In the genomic region with DNA sequence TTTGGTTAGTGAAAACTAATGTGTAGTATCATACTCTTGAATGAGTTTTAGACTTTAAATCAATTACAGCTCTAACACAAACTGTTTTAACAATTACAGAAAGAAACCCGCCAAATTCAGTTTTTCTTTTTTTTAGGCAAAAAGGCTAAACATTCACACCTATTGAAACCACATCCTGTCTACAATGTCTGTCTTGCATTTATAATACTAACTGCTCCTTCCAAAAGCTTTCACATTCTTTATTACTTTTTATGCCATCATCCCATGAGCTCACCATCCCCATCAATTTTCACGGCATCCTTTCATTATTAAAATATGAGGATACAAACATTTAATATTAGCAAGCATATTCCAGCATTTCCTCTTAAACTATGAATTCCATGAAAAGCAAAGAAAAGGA, we compare ENCODE assay signal across 12 cellular contexts.
DNase-seq lines count a peak whose midpoint lies in the region; ATAC-seq, FAIRE-seq and TF ChIP-seq lines count a peak whose summit lies in the region.
"Had no signal": no experiment of that assay in that cellular context is flagged by ENCODE, and none has a peak within 500 bp of the region (broad histone marks: within the 10 kb centered on the region; RNA-seq: fewer than 3 reads in every experiment).

No MANE protein-coding gene starts in this region.

- peaks cover 0 to 23% of the 10 kb centered on the region in 2 donors for H3K36me3 ChIP-seq in vagina

- no peak overlapping the region for H3K4me3 Mint-ChIP-seq in stimulated activated naive CD8-positive, alpha-beta T cell treated with anti-CD3 and anti-CD28 coated beads, Interleukin-15, Interleukin-2, amounts not matched to agents 100 ng/mL and 50 ng/mL, for 24 hours
- no peak overlapping the region for H3K4me3 Mint-ChIP-seq in activated T-helper 2 cell treated with anti-CD3 and anti-CD28 coated beads, Interferon-gamma antibody, Interleukin-2, Interleukin-4, amounts not matched to agents 10 μg/mL and 5 μg/mL and 100 μg/mL, durations not matched to agents 14 hours and 24 hours and 36 hours (ENCODE audit: low read depth)
- peak overlapping the region in 4 of 8 donors; percentile 3 to 59 (median 16) for H3K4me3 Mint-ChIP-seq in naive B cell

- H3K27ac ChIP-seq in vagina, result peak overlapping the region; percentile 2

- H3K36me3 Mint-ChIP-seq in stimulated activated naive CD8-positive, alpha-beta T cell treated with anti-CD3 and anti-CD28 coated beads, Interleukin-15, Interleukin-2, amounts not matched to agents 100 ng/mL and 50 ng/mL, for 24 hours (ENCODE audit: low read depth), result peaks cover 94% of the 10 kb centered on the region
- peaks cover 84% of the 10 kb centered on the region for H3K36me3 Mint-ChIP-seq in activated T-helper 2 cell treated with anti-CD3 and anti-CD28 coated beads, Interferon-gamma antibody, Interleukin-2, Interleukin-4, amounts not matched to agents 10 μg/mL and 5 μg/mL and 100 μg/mL, durations not matched to agents 14 hours and 24 hours and 36 hours (ENCODE audit: low read depth)
- H3K36me3 Mint-ChIP-seq in naive B cell, result peaks cover 35 to 37% of the 10 kb centered on the region in 2 donors

- no peak for ATAC-seq in stimulated activated naive CD8-positive, alpha-beta T cell treated with anti-CD3 and anti-CD28 coated beads, Interleukin-15, Interleukin-2, amounts not matched to agents 100 U/mL and 50 U/mL, for 24 hours
- ATAC-seq in naive B cell (ENCODE audit: low read depth in 2 of 2), result peak in 1 of 2 donors; percentile 30
- ATAC-seq: PC-3 had no signal

- no peak overlapping the region for H3K4me3 ChIP-seq in vagina

- TF ChIP-seq CTCF in vagina (IDR thresholded peaks at IDR 0.05), result no peak

- peak overlapping the region; percentile 84 for H3K27ac Mint-ChIP-seq in stimulated activated naive CD8-positive, alpha-beta T cell treated with anti-CD3 and anti-CD28 coated beads, Interleukin-15, Interleukin-2, amounts not matched to agents 100 ng/mL and 50 ng/mL, for 24 hours
- peak overlapping the region; percentile 66 for H3K27ac Mint-ChIP-seq in activated T-helper 2 cell treated with anti-CD3 and anti-CD28 coated beads, Interferon-gamma antibody, Interleukin-2, Interleukin-4, amounts not matched to agents 10 μg/mL and 5 μg/mL and 100 μg/mL, durations not matched to agents 14 hours and 24 hours and 36 hours
- peak overlapping the region; percentile 1 to 92 (median 65) for H3K27ac Mint-ChIP-seq in naive B cell

- intact Hi-C loops in activated T-helper 2 cell treated with anti-CD3 and anti-CD28 coated beads, Interferon-gamma antibody, Interleukin-2, Interleukin-4, amounts not matched to agents 10 μg/mL and 5 μg/mL and 100 μg/mL, durations not matched to agents 14 hours and 24 hours and 36 hours (cut with micrococcal nuclease), result no loop called here
- intact Hi-C loops in vagina (cut with DNase I), result no loop called here

- no peak for DNase-seq in stimulated activated naive CD8-positive, alpha-beta T cell treated with anti-CD3 and anti-CD28 coated beads, Interleukin-15, Interleukin-2, amounts not matched to agents 100 U/mL and 50 U/mL, for 24 hours
- no peak for DNase-seq in activated T-helper 2 cell treated with anti-CD3 and anti-CD28 coated beads, Interferon-gamma antibody, Interleukin-2, Interleukin-4, amounts not matched to agents 10 μg/mL and 5 μg/mL and 100 μg/mL, durations not matched to agents 14 hours and 24 hours and 36 hours (ENCODE audit: low spot score)
- DNase-seq in naive B cell, result no peak
- DNase-seq in vagina (ENCODE audit: extremely low spot score in 2 of 2), result no peak
- no peak for DNase-seq in NOMO-1 treated with dmso at 0.1 percent for 144 hours (lab: John Stamatoyannopoulos, UW; ENCODE audit: unreplicated experiment)
- no peak for DNase-seq in inferior parietal cortex (ENCODE audit: extremely low spot score)
- no peak for DNase-seq in GM12891 (ENCODE audit: insufficient read length, low spot score)
- DNase-seq: caudate nucleus; GDM1; PC-3; stimulated activated CD4-positive, alpha-beta T cell treated with anti-CD3 and anti-CD28 coated beads, Interleukin-12 subunit alpha, Interleukin-12 subunit beta, amount 100 ng/mL, for 4 hours had no signal

- no peak for FAIRE-seq in GM12891 (lab: Jason Lieb, UNC)

- H3K4me1 ChIP-seq in vagina, result peaks cover 29% of the 10 kb centered on the region

- no peaks in the 10 kb centered on the region for H3K9me3 Mint-ChIP-seq in stimulated activated naive CD8-positive, alpha-beta T cell treated with anti-CD3 and anti-CD28 coated beads, Interleukin-15, Interleukin-2, amounts not matched to agents 100 ng/mL and 50 ng/mL, for 24 hours
- no peaks in the 10 kb centered on the region for H3K9me3 Mint-ChIP-seq in activated T-helper 2 cell treated with anti-CD3 and anti-CD28 coated beads, Interferon-gamma antibody, Interleukin-2, Interleukin-4, amounts not matched to agents 10 μg/mL and 5 μg/mL and 100 μg/mL, durations not matched to agents 14 hours and 24 hours and 36 hours
- H3K9me3 Mint-ChIP-seq in naive B cell, result peaks cover 0 to 3% (median 0%) of the 10 kb centered on the region in 7 donors

- H3K27me3 ChIP-seq in vagina, result no peaks in the 10 kb centered on the region

- peaks cover 72% of the 10 kb centered on the region for H3K4me1 Mint-ChIP-seq in stimulated activated naive CD8-positive, alpha-beta T cell treated with anti-CD3 and anti-CD28 coated beads, Interleukin-15, Interleukin-2, amounts not matched to agents 100 ng/mL and 50 ng/mL, for 24 hours (ENCODE audit: low read depth)
- peaks cover 28% of the 10 kb centered on the region for H3K4me1 Mint-ChIP-seq in activated T-helper 2 cell treated with anti-CD3 and anti-CD28 coated beads, Interferon-gamma antibody, Interleukin-2, Interleukin-4, amounts not matched to agents 10 μg/mL and 5 μg/mL and 100 μg/mL, durations not matched to agents 14 hours and 24 hours and 36 hours (ENCODE audit: low read depth)
- peaks cover 31 to 35% (median 32%) of the 10 kb centered on the region in 3 donors for H3K4me1 Mint-ChIP-seq in naive B cell

- H3K27me3 Mint-ChIP-seq in stimulated activated naive CD8-positive, alpha-beta T cell treated with anti-CD3 and anti-CD28 coated beads, Interleukin-15, Interleukin-2, amounts not matched to agents 100 ng/mL and 50 ng/mL, for 24 hours, result no peaks in the 10 kb centered on the region
- H3K27me3 Mint-ChIP-seq in activated T-helper 2 cell treated with anti-CD3 and anti-CD28 coated beads, Interferon-gamma antibody, Interleukin-2, Interleukin-4, amounts not matched to agents 10 μg/mL and 5 μg/mL and 100 μg/mL, durations not matched to agents 14 hours and 24 hours and 36 hours (ENCODE audit: low read depth), result no peaks in the 10 kb centered on the region
- no peaks in the 10 kb centered on the region for H3K27me3 Mint-ChIP-seq in naive B cell

- H3K9me3 ChIP-seq in vagina, result no peaks in the 10 kb centered on the region

- TF ChIP-seq POLR2A in vagina (IDR thresholded peaks at IDR 0.05) (no peak), GM12891 (IDR thresholded peaks at IDR 0.05; ENCODE audit: low read depth, low read length) (no peak)

TF ChIP-seq in GM12891, 5 proteins besides CTCF, POLR2A, EP300 and RAD21:
- TF ChIP-seq SPI1 (IDR thresholded peaks at IDR 0.05; ENCODE audit: low read depth, low read length) (no peak), POU2F2 (IDR thresholded peaks at IDR 0.05; ENCODE audit: low read depth, low read length) (no peak), POLR2AphosphoS5 (IDR thresholded peaks at IDR 0.05; ENCODE audit: low read depth, low read length) (no peak), PAX5 (IDR thresholded peaks at IDR 0.05; ENCODE audit: insufficient read depth, low read length, severe bottlenecking) (no peak), TAF1 (IDR thresholded peaks at IDR 0.05; ENCODE audit: low read depth, low read length) (no peak)
